14 cellular contexts compared by ENCODE assay signal in the genomic region with DNA sequence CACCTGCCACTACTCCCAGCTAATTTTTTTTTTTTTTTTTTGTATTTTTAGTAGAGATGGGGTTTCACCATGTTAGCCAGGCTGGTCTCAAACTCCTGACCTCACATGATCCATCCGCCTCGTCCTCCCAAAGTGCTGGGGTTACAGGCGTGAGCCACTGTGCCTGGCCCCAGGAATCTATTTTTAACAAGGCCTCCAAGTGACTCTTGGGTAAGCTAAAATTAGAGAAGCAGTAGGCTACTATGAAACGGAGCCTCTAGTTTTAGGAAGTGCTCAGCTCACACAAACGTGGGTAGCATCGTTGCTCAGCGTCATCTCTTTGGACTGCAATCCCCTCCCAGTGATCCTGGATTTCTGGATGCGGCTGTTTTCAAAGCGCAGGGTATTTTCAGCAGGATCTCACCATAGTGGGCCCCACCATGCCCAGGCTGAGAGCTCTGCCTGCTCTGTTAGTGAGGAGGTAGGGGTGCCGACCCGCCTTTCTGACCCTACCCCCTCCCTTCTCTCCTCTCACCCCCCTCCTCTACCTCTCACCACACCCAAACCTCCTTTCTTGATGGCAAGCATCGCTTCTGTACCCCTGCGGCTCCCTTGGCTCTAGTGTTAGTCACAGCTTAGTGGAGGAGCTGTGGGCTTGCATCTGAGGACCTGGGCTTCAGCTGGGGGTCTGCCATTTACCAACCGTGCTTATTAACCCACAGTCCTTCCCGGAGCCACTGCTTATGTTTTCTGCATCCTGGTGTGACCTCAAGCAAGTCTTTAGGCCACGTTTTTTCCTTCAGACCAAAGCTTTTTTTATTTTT. TPM values are rescaled to one million over a fixed set of nuclear protein-coding genes. Genes with fewer than 3 reads are reported as not detected.
DNase-seq lines count a peak whose midpoint lies in the region; ATAC-seq and TF ChIP-seq lines count a peak whose summit lies in the region.
"Had no signal": no experiment of that assay in that cellular context is flagged by ENCODE, and none has a peak within 500 bp of the region (broad histone marks: within the 10 kb centered on the region; RNA-seq: fewer than 3 reads in every experiment).

No MANE protein-coding gene starts in this region.

- POLR2A ChIA-PET in CD4-positive, alpha-beta T cell (lab: Charles Lee) = interaction anchor here (0.9 to 2.5 kb wide), 3 partner anchors 7 to 266 kb away, joined by 3 to 17 read pairs (median 6); no protein-coding TSS in a partner anchor

- H3K4me1 ChIP-seq in ascending aorta = peaks cover 0 to 13% of the 10 kb centered on the region in 2 donors

- H3K4me3 Mint-ChIP-seq in CD4-positive, alpha-beta T cell = peak overlapping the region; percentile 12

- peaks cover 51% of the 10 kb centered on the region for H3K27me3 ChIP-seq in CD4-positive, alpha-beta T cell (ENCODE audit: control insufficient read depth, insufficient read depth, low read length)
- H3K27me3 ChIP-seq in ascending aorta = no peaks in the 10 kb centered on the region

- intact Hi-C loops in CD4-positive, alpha-beta T cell (cut with DNase I, micrococcal nuclease) = loop anchor here in 1 of 2 experiments (5.0 kb wide), 1 partner anchor 36 kb away; the partner anchor contains the start of gene GJA3
- intact Hi-C loops in ascending aorta (cut with DNase I) = loop anchor here (2.0 to 10.0 kb wide), 2 partner anchors 34 to 578 kb away; partner anchors contain the start of genes GJA3 and IL17D

- no peaks in the 10 kb centered on the region for H3K36me3 ChIP-seq in ascending aorta

- no peaks in the 10 kb centered on the region for H3K36me3 Mint-ChIP-seq in CD4-positive, alpha-beta T cell (ENCODE audit: low read depth)

- H3K27ac Mint-ChIP-seq in CD4-positive, alpha-beta T cell = no peak overlapping the region
- H3K27ac Mint-ChIP-seq: activated CD4-positive, alpha-beta T cell treated with anti-CD3 and anti-CD28 coated beads, Interleukin-2, amount 10 ng/mL, durations not matched to agents 24 days and 14 days; endodermal cell; nephron progenitor cell; stimulated activated naive CD8-positive, alpha-beta T cell treated with anti-CD3 and anti-CD28 coated beads, Interleukin-15, Interleukin-2, amounts not matched to agents 100 ng/mL and 50 ng/mL, for 24 hours had no signal

- no peaks in the 10 kb centered on the region for H3K9me3 Mint-ChIP-seq in CD4-positive, alpha-beta T cell
- H3K9me3 Mint-ChIP-seq: activated CD4-positive, alpha-beta T cell treated with anti-CD3 and anti-CD28 coated beads, Interleukin-2, amount 10 ng/mL, durations not matched to agents 24 days and 14 days; endodermal cell; nephron progenitor cell; stimulated activated naive CD8-positive, alpha-beta T cell treated with anti-CD3 and anti-CD28 coated beads, Interleukin-15, Interleukin-2, amounts not matched to agents 100 ng/mL and 50 ng/mL, for 24 hours had no signal

- no peak for ATAC-seq in CD4-positive, alpha-beta T cell (ENCODE audit: poor library complexity)

- no peaks in the 10 kb centered on the region for H3K4me1 Mint-ChIP-seq in CD4-positive, alpha-beta T cell (ENCODE audit: low read depth)
- H3K4me1 Mint-ChIP-seq: endodermal cell, nephron progenitor cell had no signal

- H3K9me3 ChIP-seq in CD4-positive, alpha-beta T cell (ENCODE audit: control insufficient read depth, low read length) = no peaks in the 10 kb centered on the region
- no peaks in the 10 kb centered on the region for H3K9me3 ChIP-seq in ascending aorta

- TF ChIP-seq CTCF in CD4-positive, alpha-beta T cell (IDR thresholded peaks at IDR 0.05) = no peak
- TF ChIP-seq CTCF in ascending aorta (IDR thresholded peaks at IDR 0.05) = no peak

- H3K4me3 ChIP-seq in ascending aorta = peak overlapping the region in 1 of 2 donors; percentile 84

- H3K27ac ChIP-seq in CD4-positive, alpha-beta T cell (ENCODE audit: low read depth, low read length) = no peak overlapping the region
- H3K27ac ChIP-seq in ascending aorta = peak overlapping the region; percentile 90

- CTCF ChIA-PET in CD4-positive, alpha-beta T cell (lab: Charles Lee) = interaction anchor here (2.5 kb wide), 1 partner anchor 8 kb away, joined by 12 read pairs; no protein-coding TSS in a partner anchor

- DNase-seq in CD4-positive, alpha-beta T cell = no peak
- peak; percentile 94 for DNase-seq in MV-4-11 (lab: John Stamatoyannopoulos, UW)
- no peak for DNase-seq in ascending aorta (ENCODE audit: low spot score in 2 of 2)
- DNase-seq in myocyte (ENCODE audit: low read depth) = peak; percentile 58
- no peak for DNase-seq in epidermal melanocyte (ENCODE audit: insufficient read length, low spot score)
- no peak for DNase-seq in T1000 (lab: John Stamatoyannopoulos, UW)
- DNase-seq in DMS53 (lab: John Stamatoyannopoulos, UW) = no peak
- DNase-seq in COLO668 (lab: John Stamatoyannopoulos, UW; ENCODE audit: unreplicated experiment) = no peak
- DNase-seq: NCI-H748 treated with DMSO at 0.1 percent for 48 hours, nephron progenitor cell had no signal

- peaks cover 22% of the 10 kb centered on the region for H3K27me3 Mint-ChIP-seq in CD4-positive, alpha-beta T cell

RNA-seq across cellular contexts. Expression of gene GJA3, which starts 34.2 kb away (rescaled TPM):
- not detected for total RNA-seq in CD4-positive, alpha-beta T cell
- not detected for total RNA-seq in ascending aorta
- 0.05 and 0.59 TPM in 2 replicates for total RNA-seq in myocyte
- polyA plus RNA-seq in myocyte (2012) = 0.08 TPM
- total RNA-seq: activated CD4-positive, alpha-beta T cell treated with anti-CD3 and anti-CD28 coated beads, Interleukin-2, amount 10 ng/mL, durations not matched to agents 24 days and 14 days; sciatic nerve had no signal

Comparison
In these comparisons a context has a peak if more than half of its experiments do, and no peak if none do; other contexts are left out.
1. DNase-seq: peak in MV-4-11 (single experiment) and myocyte (single experiment); none in CD4-positive, alpha-beta T cell (0 of 10), ascending aorta (0 of 2), epidermal melanocyte (single experiment), T1000 (single experiment), DMS53 (single experiment) and COLO668 (single experiment).